Comparison of ENCODE assay signal across 1 cellular context in the genomic region with DNA sequence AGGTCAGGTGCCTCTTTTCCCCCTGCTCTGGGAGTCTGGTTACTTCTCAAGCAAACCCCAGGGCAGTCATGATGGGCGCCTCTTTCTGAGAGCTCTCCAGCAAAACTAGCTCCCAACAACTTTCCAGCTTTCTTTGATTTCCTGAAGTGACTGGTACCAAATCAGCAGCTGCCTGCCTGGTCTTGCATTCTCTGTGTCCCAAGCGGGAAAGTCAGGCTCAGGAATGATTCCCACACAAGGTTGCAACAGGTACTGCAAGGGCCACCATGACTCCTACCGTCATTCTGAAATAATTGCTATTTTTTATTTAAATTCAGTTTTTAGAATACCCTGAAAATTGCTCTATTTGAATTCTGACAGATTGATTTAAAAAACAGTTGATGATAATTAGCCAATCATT.
TF ChIP-seq lines count a peak whose summit lies in the region.

No MANE protein-coding gene starts in this region.

TF ChIP-seq in WTC11, 78 proteins besides CTCF, POLR2A, EP300 and RAD21 (continued from another document):
- no peak for TF ChIP-seq OVOL2 (CRISPR knock-in tag; IDR thresholded peaks at IDR 0.05; ENCODE audit: borderline replicate concordance)
- TF ChIP-seq NR3C1 (CRISPR knock-in tag; conservative IDR thresholded peaks at IDR 0.05; ENCODE audit: low read depth), result no peak
- TF ChIP-seq ETV6 (CRISPR knock-in tag; IDR thresholded peaks at IDR 0.05), result no peak
